ENCODE assay signal across 8 cellular contexts in the genomic region with DNA sequence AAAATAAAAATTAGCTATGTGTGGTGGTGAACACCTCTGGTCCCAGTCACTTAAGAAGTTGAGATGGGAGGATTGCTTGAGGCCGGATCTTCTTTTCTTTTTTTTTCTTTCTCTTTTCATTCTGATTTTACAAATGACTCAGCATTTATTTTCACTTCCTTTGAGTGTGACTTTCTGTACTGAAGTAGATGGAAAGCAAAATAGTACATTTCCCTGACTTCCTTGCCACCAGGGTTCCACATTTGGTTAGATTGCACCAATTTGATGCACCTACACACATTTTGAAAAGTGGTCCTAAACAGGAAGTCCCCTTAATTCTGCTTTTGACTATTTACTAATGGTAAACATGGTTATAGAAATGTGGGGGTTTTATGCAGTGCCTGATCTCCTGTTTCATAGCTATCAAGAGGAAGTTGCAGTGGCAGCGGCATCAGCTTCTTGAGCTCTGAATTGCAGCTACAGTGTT. TPM values are rescaled to one million over a fixed set of nuclear protein-coding genes. Genes with fewer than 3 reads are reported as not detected.
DNase-seq lines count a peak whose midpoint lies in the region; ATAC-seq lines count a peak whose summit lies in the region.

No MANE protein-coding gene starts in this region.

- peaks cover 10% of the 10 kb centered on the region for H3K4me1 ChIP-seq in CD8-positive, alpha-beta memory T cell (ENCODE audit: insufficient read depth, low read length)

- no peaks in the 10 kb centered on the region for H3K36me3 Mint-ChIP-seq in CD8-positive, alpha-beta memory T cell
- H3K36me3 Mint-ChIP-seq in activated CD4-positive, alpha-beta memory T cell treated with anti-CD3 and anti-CD28 coated beads for 36 hours, result no peaks in the 10 kb centered on the region
- H3K36me3 Mint-ChIP-seq in stimulated activated naive CD8-positive, alpha-beta T cell treated with anti-CD3 and anti-CD28 coated beads, Interleukin-15, Interleukin-2, amounts not matched to agents 100 ng/mL and 50 ng/mL, for 24 hours (ENCODE audit: low read depth), result no peaks in the 10 kb centered on the region

- intact Hi-C loops in activated CD4-positive, alpha-beta memory T cell treated with anti-CD3 and anti-CD28 coated beads for 36 hours (cut with micrococcal nuclease), result loop anchor here (1.0 kb wide), 2 partner anchors 13 to 93 kb away; a partner anchor contains a TSS

- DNase-seq in CD8-positive, alpha-beta memory T cell, result peak in 2 of 5 donors; percentile 11 to 12
- peak; percentile 14 for DNase-seq in activated CD4-positive, alpha-beta memory T cell treated with anti-CD3 and anti-CD28 coated beads for 36 hours
- DNase-seq in COLO829 (ENCODE audit: low spot score) (no peak), H4 (ENCODE audit: low spot score) (no peak)
- no peak for DNase-seq in stimulated activated CD4-positive, alpha-beta T cell treated with anti-CD3 and anti-CD28 coated beads, Interleukin-4, amount 100 ng/mL, for 4 hours

- CTCF ChIA-PET in CD8-positive, alpha-beta memory T cell (lab: Charles Lee), result interaction anchor here (3.6 kb wide), 1 partner anchor 12 kb away, joined by 19 read pairs; a partner anchor contains a TSS
- CTCF ChIA-PET in activated CD4-positive, alpha-beta memory T cell treated with anti-CD3 and anti-CD28 coated beads for 36 hours (lab: Charles Lee), result interaction anchor here (0.7 to 2.0 kb wide), 2 partner anchors 13 to 76 kb away, joined by 7 to 12 read pairs; a partner anchor contains a TSS

- H3K27ac Mint-ChIP-seq in CD8-positive, alpha-beta memory T cell, result peak overlapping the region in 7 of 8 donors; percentile 2 to 77 (median 29)
- H3K27ac Mint-ChIP-seq in activated CD4-positive, alpha-beta memory T cell treated with anti-CD3 and anti-CD28 coated beads for 36 hours, result peak overlapping the region; percentile 35
- H3K27ac Mint-ChIP-seq in stimulated activated naive CD8-positive, alpha-beta T cell treated with anti-CD3 and anti-CD28 coated beads, Interleukin-15, Interleukin-2, amounts not matched to agents 100 ng/mL and 50 ng/mL, for 24 hours, result peak overlapping the region; percentile 83

- no peaks in the 10 kb centered on the region for H3K36me3 ChIP-seq in CD8-positive, alpha-beta memory T cell (ENCODE audit: insufficient read depth, low read length)

- POLR2A ChIA-PET in CD8-positive, alpha-beta memory T cell (lab: Charles Lee), result interaction anchor here (0.7 to 2.4 kb wide), 2 partner anchors 13 to 16 kb away, joined by 7 to 22 read pairs; a partner anchor contains a TSS
- POLR2A ChIA-PET in activated CD4-positive, alpha-beta memory T cell treated with anti-CD3 and anti-CD28 coated beads for 36 hours (lab: Charles Lee), result interaction anchor here (0.7 to 2.8 kb wide), 3 partner anchors 9 to 30 kb away, joined by 3 to 21 read pairs (median 3); a partner anchor contains a TSS

- peaks cover 7 to 20% of the 10 kb centered on the region in 2 donors for H3K27me3 Mint-ChIP-seq in CD8-positive, alpha-beta memory T cell
- peaks cover 13% of the 10 kb centered on the region for H3K27me3 Mint-ChIP-seq in activated CD4-positive, alpha-beta memory T cell treated with anti-CD3 and anti-CD28 coated beads for 36 hours
- H3K27me3 Mint-ChIP-seq in stimulated activated naive CD8-positive, alpha-beta T cell treated with anti-CD3 and anti-CD28 coated beads, Interleukin-15, Interleukin-2, amounts not matched to agents 100 ng/mL and 50 ng/mL, for 24 hours, result peaks cover 16% of the 10 kb centered on the region

- H3K9me3 Mint-ChIP-seq in CD8-positive, alpha-beta memory T cell, result no peaks in the 10 kb centered on the region
- H3K9me3 Mint-ChIP-seq in activated CD4-positive, alpha-beta memory T cell treated with anti-CD3 and anti-CD28 coated beads for 36 hours, result no peaks in the 10 kb centered on the region
- no peaks in the 10 kb centered on the region for H3K9me3 Mint-ChIP-seq in stimulated activated naive CD8-positive, alpha-beta T cell treated with anti-CD3 and anti-CD28 coated beads, Interleukin-15, Interleukin-2, amounts not matched to agents 100 ng/mL and 50 ng/mL, for 24 hours

- H3K4me3 Mint-ChIP-seq in CD8-positive, alpha-beta memory T cell, result peak overlapping the region in 6 of 7 donors; percentile 1 to 59 (median 8)
- peak overlapping the region; percentile 9 for H3K4me3 Mint-ChIP-seq in activated CD4-positive, alpha-beta memory T cell treated with anti-CD3 and anti-CD28 coated beads for 36 hours
- H3K4me3 Mint-ChIP-seq in stimulated activated naive CD8-positive, alpha-beta T cell treated with anti-CD3 and anti-CD28 coated beads, Interleukin-15, Interleukin-2, amounts not matched to agents 100 ng/mL and 50 ng/mL, for 24 hours, result peak overlapping the region; percentile 55

- H3K4me3 ChIP-seq in CD8-positive, alpha-beta memory T cell (ENCODE audit: low read length), result no peak overlapping the region

- ATAC-seq in GM19395 (IDR thresholded peaks at IDR 0.05; ENCODE audit: unreplicated experiment) (peak; percentile 94), HG03280 (IDR thresholded peaks at IDR 0.05; ENCODE audit: unreplicated experiment) (peak; percentile 87)

- H3K27me3 ChIP-seq in CD8-positive, alpha-beta memory T cell (ENCODE audit: insufficient read depth, low read length, poor library complexity, severe bottlenecking), result no peaks in the 10 kb centered on the region

- peaks cover 11 to 16% (median 16%) of the 10 kb centered on the region in 3 donors for H3K4me1 Mint-ChIP-seq in CD8-positive, alpha-beta memory T cell
- peaks cover 16% of the 10 kb centered on the region for H3K4me1 Mint-ChIP-seq in activated CD4-positive, alpha-beta memory T cell treated with anti-CD3 and anti-CD28 coated beads for 36 hours (ENCODE audit: low read depth)
- H3K4me1 Mint-ChIP-seq in stimulated activated naive CD8-positive, alpha-beta T cell treated with anti-CD3 and anti-CD28 coated beads, Interleukin-15, Interleukin-2, amounts not matched to agents 100 ng/mL and 50 ng/mL, for 24 hours (ENCODE audit: low read depth), result peaks cover 20% of the 10 kb centered on the region

- no peaks in the 10 kb centered on the region for H3K9me3 ChIP-seq in CD8-positive, alpha-beta memory T cell (ENCODE audit: low read length)

- H3K27ac ChIP-seq in CD8-positive, alpha-beta memory T cell (ENCODE audit: low read depth, low read length), result no peak overlapping the region

RNA-seq across cellular contexts. Expression of a gene that starts 13.0 kb away (rescaled TPM):
- 10 to 100 TPM; 26.4 to 26.8 TPM for total RNA-seq in CD8-positive, alpha-beta memory T cell
- 28.0 TPM for polyA plus RNA-seq in CD8-positive, alpha-beta memory T cell
- total RNA-seq in activated CD4-positive, alpha-beta memory T cell treated with anti-CD3 and anti-CD28 coated beads for 36 hours, result 10 to 100 TPM; 16.5 to 19.5 TPM
- 17.4 and 28.2 TPM in 2 replicates for total RNA-seq in H4 (2014; rRNA removed; shearing (Covaris generic))

RNA-seq across cellular contexts. Expression of a gene that starts 35.3 kb away (rescaled TPM):
- not detected for total RNA-seq in CD8-positive, alpha-beta memory T cell
- not detected for polyA plus RNA-seq in CD8-positive, alpha-beta memory T cell
- total RNA-seq in activated CD4-positive, alpha-beta memory T cell treated with anti-CD3 and anti-CD28 coated beads for 36 hours, result under 1 TPM in 1 of 2 experiments, not detected in 1; 0.12 TPM
- total RNA-seq in H4 (2014; rRNA removed; shearing (Covaris generic)), result not detected in 2 replicates

Comparison
In these comparisons a context has a peak if more than half of its experiments do, and no peak if none do; other contexts are left out.
1. H3K27ac Mint-ChIP-seq: peak in every context shown above with its lines; median percentile 83 in stimulated activated naive CD8-positive, alpha-beta T cell treated with anti-CD3 and anti-CD28 coated beads, Interleukin-15, Interleukin-2, amounts not matched to agents 100 ng/mL and 50 ng/mL, for 24 hours; 35 in activated CD4-positive, alpha-beta memory T cell treated with anti-CD3 and anti-CD28 coated beads for 36 hours; 29 in CD8-positive, alpha-beta memory T cell.